1 cellular context compared by ENCODE assay signal in the genomic region with DNA sequence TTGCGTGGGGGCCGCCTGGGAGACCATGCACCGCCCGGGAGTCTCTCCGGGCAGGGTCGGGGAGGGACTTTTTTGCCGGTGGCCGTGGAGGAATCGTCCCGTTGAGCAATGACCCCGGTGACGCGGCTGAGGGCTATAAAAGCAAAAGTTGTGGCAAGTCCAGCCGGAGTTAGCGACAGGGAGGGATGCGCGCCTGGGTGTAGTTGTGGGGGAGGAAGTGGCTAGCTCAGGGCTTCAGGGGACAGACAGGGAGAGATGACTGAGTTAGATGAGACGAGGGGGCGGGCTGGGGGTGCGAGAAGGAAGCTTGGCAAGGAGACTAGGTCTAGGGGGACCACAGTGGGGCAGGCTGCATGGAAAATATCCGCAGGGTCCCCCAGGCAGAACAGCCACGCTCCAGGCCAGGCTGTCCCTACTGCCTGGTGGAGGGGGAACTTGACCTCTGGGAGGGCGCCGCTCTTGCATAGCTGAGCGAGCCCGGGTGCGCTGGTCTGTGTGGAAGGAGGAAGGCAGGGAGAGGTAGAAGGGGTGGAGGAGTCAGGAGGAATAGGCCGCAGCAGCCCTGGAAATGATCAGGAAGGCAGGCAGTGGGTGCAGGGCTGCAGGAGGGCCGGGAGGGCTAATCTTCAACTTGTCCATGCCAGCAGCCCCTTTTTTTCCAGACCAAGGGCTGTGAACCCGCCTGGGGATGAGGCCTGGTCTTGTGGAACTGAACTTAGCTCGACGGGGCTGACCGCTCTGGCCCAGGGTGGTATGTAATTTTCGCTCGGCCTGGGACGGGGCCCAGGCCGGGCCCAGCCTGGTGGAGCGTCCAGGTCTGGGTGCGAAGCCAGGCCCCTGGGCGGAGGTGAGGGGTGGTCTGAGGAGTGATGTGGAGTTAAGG.
TF ChIP-seq lines count a peak whose summit lies in the region.

NEAT1 (plus strand) TSS at position 166 of the 883 bp plus-strand sequence.

TF ChIP-seq in HepG2, 621 proteins besides CTCF, POLR2A, EP300 and RAD21 (continued from another document and continues in another):
- no peak; the same call in 1 of the 2 replicates for TF ChIP-seq HIC2 (CRISPR knock-in tag; IDR thresholded peaks at IDR 0.05; ENCODE audit: low read depth)
- 0 out of 2 replicates have a peak, but pooled peaks have one; percentile 56 for TF ChIP-seq ZNF609 (CRISPR knock-in tag; IDR thresholded peaks at IDR 0.05; ENCODE audit: borderline replicate concordance)
- no peak for TF ChIP-seq FIP1L1 (IDR thresholded peaks at IDR 0.05; ENCODE audit: borderline replicate concordance, insufficient read depth, low read depth, low read length)
- TF ChIP-seq ZBTB40 (IDR thresholded peaks at IDR 0.05) = no peak
- no peak for TF ChIP-seq ZBTB40 (CRISPR knock-in tag; IDR thresholded peaks at IDR 0.05)
- no peak for TF ChIP-seq MXD4 (CRISPR knock-in tag; IDR thresholded peaks at IDR 0.05)
- TF ChIP-seq JARID2 (CRISPR knock-in tag; IDR thresholded peaks at IDR 0.05; ENCODE audit: insufficient replicate concordance) = peak; percentile 37
- TF ChIP-seq, protein P1, sequence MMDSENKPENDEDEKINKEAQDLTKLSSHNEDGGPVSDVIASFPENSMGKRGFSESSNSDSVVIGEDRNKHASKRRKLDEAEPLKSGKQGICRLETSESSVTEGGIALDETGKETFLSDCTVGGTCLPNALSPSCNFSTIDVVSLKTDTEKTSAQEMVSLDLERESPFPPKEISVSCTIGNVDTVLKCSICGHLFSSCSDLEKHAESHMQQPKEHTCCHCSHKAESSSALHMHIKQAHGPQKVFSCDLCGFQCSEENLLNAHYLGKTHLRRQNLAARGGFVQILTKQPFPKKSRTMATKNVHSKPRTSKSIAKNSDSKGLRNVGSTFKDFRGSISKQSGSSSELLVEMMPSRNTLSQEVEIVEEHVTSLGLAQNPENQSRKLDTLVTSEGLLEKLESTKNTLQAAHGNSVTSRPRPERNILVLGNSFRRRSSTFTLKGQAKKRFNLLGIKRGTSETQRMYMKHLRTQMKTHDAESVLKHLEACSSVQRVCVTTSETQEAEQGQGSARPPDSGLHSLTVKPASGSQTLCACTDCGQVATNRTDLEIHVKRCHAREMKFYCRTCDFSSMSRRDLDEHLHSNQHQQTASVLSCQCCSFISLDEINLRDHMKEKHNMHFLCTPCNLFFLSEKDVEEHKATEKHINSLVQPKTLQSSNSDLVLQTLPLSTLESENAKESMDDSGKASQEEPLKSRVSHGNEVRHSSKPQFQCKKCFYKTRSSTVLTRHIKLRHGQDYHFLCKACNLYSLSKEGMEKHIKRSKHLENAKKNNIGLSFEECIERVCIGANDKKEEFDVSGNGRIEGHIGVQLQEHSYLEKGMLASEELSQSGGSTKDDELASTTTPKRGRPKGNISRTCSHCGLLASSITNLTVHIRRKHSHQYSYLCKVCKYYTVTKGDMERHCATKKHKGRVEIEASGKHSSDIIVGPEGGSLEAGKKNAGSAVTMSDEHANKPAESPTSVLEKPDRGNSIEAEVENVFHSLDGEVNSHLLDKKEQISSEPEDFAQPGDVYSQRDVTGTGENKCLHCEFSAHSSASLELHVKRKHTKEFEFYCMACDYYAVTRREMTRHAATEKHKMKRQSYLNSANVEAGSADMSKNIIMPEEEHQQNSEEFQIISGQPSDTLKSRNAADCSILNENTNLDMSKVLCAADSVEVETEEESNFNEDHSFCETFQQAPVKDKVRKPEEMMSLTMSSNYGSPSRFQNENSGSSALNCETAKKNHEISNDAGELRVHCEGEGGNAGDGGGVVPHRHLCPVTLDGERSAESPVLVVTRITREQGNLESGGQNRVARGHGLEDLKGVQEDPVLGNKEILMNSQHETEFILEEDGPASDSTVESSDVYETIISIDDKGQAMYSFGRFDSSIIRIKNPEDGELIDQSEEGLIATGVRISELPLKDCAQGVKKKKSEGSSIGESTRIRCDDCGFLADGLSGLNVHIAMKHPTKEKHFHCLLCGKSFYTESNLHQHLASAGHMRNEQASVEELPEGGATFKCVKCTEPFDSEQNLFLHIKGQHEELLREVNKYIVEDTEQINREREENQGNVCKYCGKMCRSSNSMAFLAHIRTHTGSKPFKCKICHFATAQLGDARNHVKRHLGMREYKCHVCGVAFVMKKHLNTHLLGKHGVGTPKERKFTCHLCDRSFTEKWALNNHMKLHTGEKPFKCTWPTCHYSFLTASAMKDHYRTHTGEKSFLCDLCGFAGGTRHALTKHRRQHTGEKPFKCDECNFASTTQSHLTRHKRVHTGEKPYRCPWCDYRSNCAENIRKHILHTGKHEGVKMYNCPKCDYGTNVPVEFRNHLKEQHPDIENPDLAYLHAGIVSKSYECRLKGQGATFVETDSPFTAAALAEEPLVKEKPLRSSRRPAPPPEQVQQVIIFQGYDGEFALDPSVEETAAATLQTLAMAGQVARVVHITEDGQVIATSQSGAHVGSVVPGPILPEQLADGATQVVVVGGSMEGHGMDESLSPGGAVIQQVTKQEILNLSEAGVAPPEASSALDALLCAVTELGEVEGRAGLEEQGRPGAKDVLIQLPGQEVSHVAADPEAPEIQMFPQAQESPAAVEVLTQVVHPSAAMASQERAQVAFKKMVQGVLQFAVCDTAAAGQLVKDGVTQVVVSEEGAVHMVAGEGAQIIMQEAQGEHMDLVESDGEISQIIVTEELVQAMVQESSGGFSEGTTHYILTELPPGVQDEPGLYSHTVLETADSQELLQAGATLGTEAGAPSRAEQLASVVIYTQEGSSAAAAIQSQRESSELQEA (CRISPR knock-in tag; IDR thresholded peaks at IDR 0.05; ENCODE audit: not compliant biosample characterization) = no peak
- TF ChIP-seq PITX1 (CRISPR knock-in tag; IDR thresholded peaks at IDR 0.05) = no peak
- no peak for TF ChIP-seq ZNF619 (CRISPR knock-in tag; IDR thresholded peaks at IDR 0.05)
- peak; percentile 52 for TF ChIP-seq BCL6 (CRISPR knock-in tag; IDR thresholded peaks at IDR 0.05)
- peak; percentile 91 for TF ChIP-seq CEBPB (IDR thresholded peaks at IDR 0.05; ENCODE audit: borderline replicate concordance, low read depth, low read length)
- TF ChIP-seq SMYD3 (CRISPR knock-in tag; IDR thresholded peaks at IDR 0.05) = no peak
- no peak for TF ChIP-seq CENPX (CRISPR knock-in tag; IDR thresholded peaks at IDR 0.05)
- TF ChIP-seq TEAD2 (CRISPR knock-in tag; IDR thresholded peaks at IDR 0.05) = peak; percentile 47; the same call in 1 of the 2 replicates
- TF ChIP-seq ZNF234 (CRISPR knock-in tag; conservative IDR thresholded peaks at IDR 0.05) = 0 out of 2 replicates have a peak, but pooled peaks have one; percentile 70
- TF ChIP-seq HDAC2 (CRISPR knock-in tag; IDR thresholded peaks at IDR 0.05) = peak; percentile 38; the same call in 1 of the 2 replicates
- TF ChIP-seq KLF11 (CRISPR knock-in tag; IDR thresholded peaks at IDR 0.05) = peak; percentile 88; the same call in 1 of the 2 replicates
- no peak for TF ChIP-seq ZBTB39 (CRISPR knock-in tag; IDR thresholded peaks at IDR 0.05)
